Comparison of ENCODE assay signal across 1 cellular context in the genomic region with DNA sequence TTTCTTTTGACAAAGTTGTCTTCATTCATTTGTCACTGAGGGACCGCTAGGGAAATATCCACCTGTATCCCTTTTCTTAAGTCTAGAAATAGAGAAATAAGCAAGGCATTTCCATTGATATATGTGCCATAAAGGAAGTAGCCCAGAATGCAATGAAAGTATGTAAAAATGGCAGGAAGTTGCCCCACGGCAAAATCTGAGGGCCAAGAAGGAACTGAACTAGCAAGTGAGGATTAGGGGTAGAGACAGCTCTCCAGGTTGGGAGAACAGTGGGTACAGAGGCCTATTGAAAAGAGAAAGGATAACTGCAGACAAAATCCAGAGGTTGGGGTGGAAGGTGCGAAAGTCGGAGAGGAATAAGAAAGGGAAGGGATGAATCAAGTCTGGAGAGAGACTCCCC.
TF ChIP-seq lines count a peak whose summit lies in the region.

No MANE protein-coding gene starts in this region.

TF ChIP-seq in SK-N-SH, 30 proteins besides CTCF, POLR2A, EP300 and RAD21 (continued from another document):
- TF ChIP-seq REST (IDR thresholded peaks at IDR 0.05; ENCODE audit: low read depth, low read length): no peak
- TF ChIP-seq FOXJ3 (CRISPR knock-in tag; IDR thresholded peaks at IDR 0.05): no peak
- TF ChIP-seq POLR2AphosphoS5 (IDR thresholded peaks at IDR 0.05; ENCODE audit: low read depth, low read length): no peak
- TF ChIP-seq CHD2 (IDR thresholded peaks at IDR 0.05; ENCODE audit: low read length, partially characterized antibody): no peak
